1 cellular context compared by ENCODE assay signal in the genomic region with DNA sequence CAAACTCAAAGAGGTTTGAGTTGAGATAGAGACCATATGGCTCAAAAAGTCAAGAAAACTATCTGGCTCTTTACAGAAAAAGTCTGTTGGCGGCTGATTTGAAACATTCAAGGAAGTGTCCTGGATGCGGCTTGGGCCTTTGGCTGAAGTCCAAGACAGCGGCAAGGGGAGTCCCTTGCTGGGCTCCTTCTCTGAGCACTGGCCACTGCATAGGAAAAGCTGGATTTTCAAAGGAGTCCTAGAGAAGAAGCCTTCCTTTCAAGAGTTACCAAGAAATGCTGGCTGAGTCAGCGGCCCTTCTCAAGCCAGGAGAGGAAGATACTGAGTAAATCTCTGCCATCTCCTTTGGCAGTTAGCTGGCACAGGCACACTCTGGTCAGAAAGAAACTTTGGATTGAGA.
TF ChIP-seq lines count a peak whose summit lies in the region.

No MANE protein-coding gene starts in this region.

TF ChIP-seq in HepG2, 621 proteins besides CTCF, POLR2A, EP300 and RAD21:
- TF ChIP-seq PCBP1 (IDR thresholded peaks at IDR 0.05; ENCODE audit: borderline replicate concordance, low read depth, low read length) (no peak), KDM4B (CRISPR knock-in tag; IDR thresholded peaks at IDR 0.05) (no peak), ZNF10 (CRISPR knock-in tag; IDR thresholded peaks at IDR 0.05; ENCODE audit: borderline replicate concordance, low read depth) (no peak), ZNF121 (CRISPR knock-in tag; IDR thresholded peaks at IDR 0.05) (no peak), ZNF496 (CRISPR knock-in tag; IDR thresholded peaks at IDR 0.05; ENCODE audit: insufficient replicate concordance) (no peak), ZFP37 (CRISPR knock-in tag; IDR thresholded peaks at IDR 0.05; ENCODE audit: borderline replicate concordance) (no peak), PHF21A (CRISPR knock-in tag; IDR thresholded peaks at IDR 0.05) (no peak), MEIS1 (CRISPR knock-in tag; IDR thresholded peaks at IDR 0.05; ENCODE audit: borderline replicate concordance) (no peak), HMG20B (CRISPR knock-in tag; conservative IDR thresholded peaks at IDR 0.05) (no peak), TP53 (CRISPR knock-in tag; conservative IDR thresholded peaks at IDR 0.05) (no peak), ZFAT (CRISPR knock-in tag; conservative IDR thresholded peaks at IDR 0.05) (no peak), RFXANK (CRISPR knock-in tag; IDR thresholded peaks at IDR 0.05) (no peak), ZNF614 (CRISPR knock-in tag; IDR thresholded peaks at IDR 0.05; ENCODE audit: borderline replicate concordance) (no peak), PCBP2 (optimal IDR thresholded peaks at IDR 0.05; ENCODE audit: low read depth, low read length, poor library complexity, severe bottlenecking) (no peak), ZNF530 (CRISPR knock-in tag; IDR thresholded peaks at IDR 0.05; ENCODE audit: low read depth) (no peak), SIN3B (IDR thresholded peaks at IDR 0.05; ENCODE audit: low read length) (no peak), ZSCAN29 (CRISPR knock-in tag; conservative IDR thresholded peaks at IDR 0.05) (no peak)
- TF ChIP-seq, protein P1, sequence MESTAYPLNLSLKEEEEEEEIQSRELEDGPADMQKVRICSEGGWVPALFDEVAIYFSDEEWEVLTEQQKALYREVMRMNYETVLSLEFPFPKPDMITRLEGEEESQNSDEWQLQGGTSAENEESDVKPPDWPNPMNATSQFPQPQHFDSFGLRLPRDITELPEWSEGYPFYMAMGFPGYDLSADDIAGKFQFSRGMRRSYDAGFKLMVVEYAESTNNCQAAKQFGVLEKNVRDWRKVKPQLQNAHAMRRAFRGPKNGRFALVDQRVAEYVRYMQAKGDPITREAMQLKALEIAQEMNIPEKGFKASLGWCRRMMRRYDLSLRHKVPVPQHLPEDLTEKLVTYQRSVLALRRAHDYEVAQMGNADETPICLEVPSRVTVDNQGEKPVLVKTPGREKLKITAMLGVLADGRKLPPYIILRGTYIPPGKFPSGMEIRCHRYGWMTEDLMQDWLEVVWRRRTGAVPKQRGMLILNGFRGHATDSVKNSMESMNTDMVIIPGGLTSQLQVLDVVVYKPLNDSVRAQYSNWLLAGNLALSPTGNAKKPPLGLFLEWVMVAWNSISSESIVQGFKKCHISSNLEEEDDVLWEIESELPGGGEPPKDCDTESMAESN (CRISPR knock-in tag; conservative IDR thresholded peaks at IDR 0.05) = no peak
